Comparison of ENCODE assay signal across 15 cellular contexts in the genomic region with DNA sequence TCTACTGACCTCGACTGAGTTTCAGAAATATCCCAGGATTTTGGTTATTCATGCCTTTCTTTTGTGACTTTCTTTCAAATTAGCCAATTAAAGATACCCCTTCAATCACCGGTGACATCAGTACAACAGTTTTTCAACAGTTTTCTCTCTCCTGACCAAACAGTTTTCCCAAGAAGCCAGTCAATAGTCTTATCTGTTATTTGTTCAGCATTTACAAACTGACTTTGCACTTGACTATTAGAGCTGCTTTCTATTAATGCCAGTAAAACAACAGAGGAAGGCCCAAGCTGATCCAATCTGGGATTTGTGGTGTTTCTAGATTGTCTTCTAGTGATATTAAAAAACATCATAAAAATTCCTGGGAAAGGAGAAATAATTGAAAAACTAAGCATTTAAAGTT. TPM values are rescaled to one million over a fixed set of nuclear protein-coding genes. Genes with fewer than 3 reads are reported as not detected.
DNase-seq lines count a peak whose midpoint lies in the region; ATAC-seq and TF ChIP-seq lines count a peak whose summit lies in the region.
"Had no signal": no experiment of that assay in that cellular context is flagged by ENCODE, and none has a peak within 500 bp of the region (broad histone marks: within the 10 kb centered on the region; RNA-seq: fewer than 3 reads in every experiment).

No MANE protein-coding gene starts in this region.

- peak; percentile 24 to 35 for TF ChIP-seq RAD21 in liver (IDR thresholded peaks at IDR 0.05)

- peak overlapping the region; percentile 66 for H3K27ac Mint-ChIP-seq in activated naive CD4-positive, alpha-beta T cell treated with anti-CD3 and anti-CD28 coated beads, Interleukin-2, amount 10 ng/mL, durations not matched to agents 7 days and 5 days
- peak overlapping the region; percentile 35 for H3K27ac Mint-ChIP-seq in activated B cell treated with CpG ODN at 0.5 μM for 24 hours
- H3K27ac Mint-ChIP-seq in stimulated activated memory B cell treated with anti-CD40 and anti-IgM and Interleukin-4, amounts not matched to agents 10 μg/mL and 1 μg/mL and 100 μg/mL, for 72 hours = peak overlapping the region; percentile 68

- H3K27me3 Mint-ChIP-seq in activated naive CD4-positive, alpha-beta T cell treated with anti-CD3 and anti-CD28 coated beads, Interleukin-2, amount 10 ng/mL, durations not matched to agents 7 days and 5 days = no peaks in the 10 kb centered on the region
- H3K27me3 Mint-ChIP-seq in activated B cell treated with CpG ODN at 0.5 μM for 24 hours = no peaks in the 10 kb centered on the region
- H3K27me3 Mint-ChIP-seq in stimulated activated memory B cell treated with anti-CD40 and anti-IgM and Interleukin-4, amounts not matched to agents 10 μg/mL and 1 μg/mL and 100 μg/mL, for 72 hours = no peaks in the 10 kb centered on the region

- peaks cover 44% of the 10 kb centered on the region for H3K4me1 Mint-ChIP-seq in activated naive CD4-positive, alpha-beta T cell treated with anti-CD3 and anti-CD28 coated beads, Interleukin-2, amount 10 ng/mL, durations not matched to agents 7 days and 5 days
- peaks cover 27% of the 10 kb centered on the region for H3K4me1 Mint-ChIP-seq in activated B cell treated with CpG ODN at 0.5 μM for 24 hours
- H3K4me1 Mint-ChIP-seq in stimulated activated memory B cell treated with anti-CD40 and anti-IgM and Interleukin-4, amounts not matched to agents 10 μg/mL and 1 μg/mL and 100 μg/mL, for 72 hours = peaks cover 17% of the 10 kb centered on the region

- peaks cover 50% of the 10 kb centered on the region for H3K36me3 Mint-ChIP-seq in activated naive CD4-positive, alpha-beta T cell treated with anti-CD3 and anti-CD28 coated beads, Interleukin-2, amount 10 ng/mL, durations not matched to agents 7 days and 5 days
- H3K36me3 Mint-ChIP-seq in activated B cell treated with CpG ODN at 0.5 μM for 24 hours (ENCODE audit: low read depth) = peaks cover 72% of the 10 kb centered on the region
- peaks cover 44% of the 10 kb centered on the region for H3K36me3 Mint-ChIP-seq in stimulated activated memory B cell treated with anti-CD40 and anti-IgM and Interleukin-4, amounts not matched to agents 10 μg/mL and 1 μg/mL and 100 μg/mL, for 72 hours

- no peaks in the 10 kb centered on the region for H3K27me3 ChIP-seq in liver (ENCODE audit: control insufficient read depth in 4 of 4, insufficient read depth in 4 of 4, low read length in 3 of 4)

- no peaks in the 10 kb centered on the region for H3K9me3 Mint-ChIP-seq in activated naive CD4-positive, alpha-beta T cell treated with anti-CD3 and anti-CD28 coated beads, Interleukin-2, amount 10 ng/mL, durations not matched to agents 7 days and 5 days
- no peaks in the 10 kb centered on the region for H3K9me3 Mint-ChIP-seq in activated B cell treated with CpG ODN at 0.5 μM for 24 hours
- H3K9me3 Mint-ChIP-seq in stimulated activated memory B cell treated with anti-CD40 and anti-IgM and Interleukin-4, amounts not matched to agents 10 μg/mL and 1 μg/mL and 100 μg/mL, for 72 hours = no peaks in the 10 kb centered on the region

- peaks cover 2 to 28% (median 18%) of the 10 kb centered on the region in 4 donors for H3K36me3 ChIP-seq in liver (ENCODE audit: control insufficient read depth in 4 of 4, insufficient read depth in 3 of 4, low read depth in 1 of 4, low read length in 3 of 4)

- WGBS in liver = 26% methylated on average over 2 of the region's 2 CpGs

- POLR2A ChIA-PET in activated B cell treated with CpG ODN at 0.5 μM for 24 hours (lab: Charles Lee) = no interaction called here

- no peak overlapping the region for H3K4me3 Mint-ChIP-seq in activated naive CD4-positive, alpha-beta T cell treated with anti-CD3 and anti-CD28 coated beads, Interleukin-2, amount 10 ng/mL, durations not matched to agents 7 days and 5 days
- H3K4me3 Mint-ChIP-seq in activated B cell treated with CpG ODN at 0.5 μM for 24 hours = no peak overlapping the region
- H3K4me3 Mint-ChIP-seq in stimulated activated memory B cell treated with anti-CD40 and anti-IgM and Interleukin-4, amounts not matched to agents 10 μg/mL and 1 μg/mL and 100 μg/mL, for 72 hours = no peak overlapping the region

- no peaks in the 10 kb centered on the region for H3K9me3 ChIP-seq in liver (ENCODE audit: control insufficient read depth in 4 of 4, low read length in 3 of 4)
- H3K9me3 ChIP-seq: Caco-2 had no signal

- intact Hi-C loops in activated B cell treated with CpG ODN at 0.5 μM for 24 hours (cut with micrococcal nuclease) = loop anchor here (5.0 kb wide), 2 partner anchors 648 to 698 kb away; no protein-coding TSS in a partner anchor

- no peak for TF ChIP-seq CTCF in activated B cell treated with CpG ODN at 0.5 μM for 24 hours (IDR thresholded peaks at IDR 0.05)
- no peak for TF ChIP-seq CTCF in liver (IDR thresholded peaks at IDR 0.05; ENCODE audit: low read depth, low read length, missing input control)
- no peak for TF ChIP-seq CTCF in coronary artery (IDR thresholded peaks at IDR 0.05)

- no peak overlapping the region for H3K4me3 ChIP-seq in liver (ENCODE audit: low read depth in 1 of 3, low read length in 3 of 3)
- no peak overlapping the region for H3K4me3 ChIP-seq in coronary artery

- H3K27ac ChIP-seq in liver (ENCODE audit: low read depth in 1 of 2, low read length in 2 of 2) = peak overlapping the region; percentile 18 to 29
- H3K27ac ChIP-seq in coronary artery = no peak overlapping the region

- no peak for ATAC-seq in activated B cell treated with CpG ODN at 0.5 μM for 24 hours (ENCODE audit: low read depth)
- no peak for ATAC-seq in stimulated activated memory B cell treated with anti-CD40 and anti-IgM and Interleukin-4, amounts not matched to agents 10 μg/mL and 1 μg/mL and 100 μg/mL, for 72 hours
- ATAC-seq: left cardiac atrium had no signal

- CTCF ChIA-PET in activated naive CD4-positive, alpha-beta T cell treated with anti-CD3 and anti-CD28 coated beads, Interleukin-2, amount 10 ng/mL, durations not matched to agents 7 days and 5 days (lab: Charles Lee) = interaction anchor here (9.4 kb wide), 1 partner anchor 551 kb away, joined by 184 read pairs; no protein-coding TSS in a partner anchor
- CTCF ChIA-PET in activated B cell treated with CpG ODN at 0.5 μM for 24 hours (lab: Charles Lee) = interaction anchor here (3.0 to 5.7 kb wide), 3 partner anchors 11 to 550 kb away, joined by 19 to 246 read pairs (median 85); no protein-coding TSS in a partner anchor

- H3K9ac ChIP-seq in liver (ENCODE audit: low read depth in 1 of 2, low read length in 2 of 2) = no peak overlapping the region

- H3K4me1 ChIP-seq in liver (ENCODE audit: control insufficient read depth in 4 of 4, insufficient read depth in 4 of 4, low read length in 3 of 4) = peaks cover 6 to 58% (median 25%) of the 10 kb centered on the region in 4 donors
- H3K4me1 ChIP-seq: Caco-2 had no signal

- no peak for DNase-seq in activated naive CD4-positive, alpha-beta T cell treated with anti-CD3 and anti-CD28 coated beads, Interleukin-2, amount 10 ng/mL, durations not matched to agents 7 days and 5 days
- DNase-seq in activated naive CD4-positive, alpha-beta T cell (lab: John Stamatoyannopoulos, UW) = no peak
- DNase-seq in activated B cell treated with CpG ODN at 0.5 μM for 24 hours = no peak
- no peak for DNase-seq in mesenteric fat pad (ENCODE audit: low spot score)
- no peak for DNase-seq in coronary artery (ENCODE audit: low spot score)
- no peak for DNase-seq in DMS 273 (lab: John Stamatoyannopoulos, UW; ENCODE audit: unreplicated experiment)
- DNase-seq: Caco-2; effector memory CD4-positive, alpha-beta T cell; IMR-90; left cardiac atrium; MV-4-11; NCI-H2029; NCI-H748 treated with DMSO at 0.1 percent for 48 hours had no signal

TF ChIP-seq in liver, 16 proteins besides CTCF, POLR2A, EP300 and RAD21:
- peak; percentile 20 for TF ChIP-seq SP1 (IDR thresholded peaks at IDR 0.05)
- no peak for TF ChIP-seq TAF1 (conservative IDR thresholded peaks at IDR 0.05)
- TF ChIP-seq, protein P1, sequence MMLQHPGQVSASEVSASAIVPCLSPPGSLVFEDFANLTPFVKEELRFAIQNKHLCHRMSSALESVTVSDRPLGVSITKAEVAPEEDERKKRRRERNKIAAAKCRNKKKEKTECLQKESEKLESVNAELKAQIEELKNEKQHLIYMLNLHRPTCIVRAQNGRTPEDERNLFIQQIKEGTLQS (IDR thresholded peaks at IDR 0.05) = no peak
- peak in 1 of 2 donors; percentile 54 for TF ChIP-seq RXRA (IDR thresholded peaks at IDR 0.05)
- peak; percentile 50 for TF ChIP-seq FOXA2 (IDR thresholded peaks at IDR 0.05)
- TF ChIP-seq FOXA1 (IDR thresholded peaks at IDR 0.05) = peak; percentile 20
- peak; percentile 66 to 72 for TF ChIP-seq HNF4A (conservative IDR thresholded peaks at IDR 0.05)
- no peak for TF ChIP-seq NR2F2 (IDR thresholded peaks at IDR 0.05)
- peak; percentile 13 for TF ChIP-seq ZBTB33 (IDR thresholded peaks at IDR 0.05)
- peak; percentile 42 to 64 for TF ChIP-seq JUND (IDR thresholded peaks at IDR 0.05)
TF ChIP-seq in liver: peak in this region for 7.

RNA-seq across cellular contexts. Expression of gene NRBF2, which starts 35.9 kb away (rescaled TPM):
- total RNA-seq in activated B cell treated with CpG ODN at 0.5 μM for 24 hours = 23.8 and 26.9 TPM in 2 replicates
- total RNA-seq in liver = 10 to 100 TPM; 13.7 to 26.0 TPM
- 10 to 100 TPM; 18.6 to 31.8 TPM for polyA plus RNA-seq in liver
- 25.0 TPM for total RNA-seq in mesenteric fat pad

Comparison
In these comparisons a context has a peak if more than half of its experiments do, and no peak if none do; other contexts are left out.
1. H3K27ac ChIP-seq: peak in liver (2 of 2); none in coronary artery (0 of 2).
2. Peak in every context shown above with its lines, with median percentiles within 50 percentile points of each other: H3K27ac Mint-ChIP-seq.